Comparison of ENCODE assay signal across 20 cellular contexts in the genomic region with DNA sequence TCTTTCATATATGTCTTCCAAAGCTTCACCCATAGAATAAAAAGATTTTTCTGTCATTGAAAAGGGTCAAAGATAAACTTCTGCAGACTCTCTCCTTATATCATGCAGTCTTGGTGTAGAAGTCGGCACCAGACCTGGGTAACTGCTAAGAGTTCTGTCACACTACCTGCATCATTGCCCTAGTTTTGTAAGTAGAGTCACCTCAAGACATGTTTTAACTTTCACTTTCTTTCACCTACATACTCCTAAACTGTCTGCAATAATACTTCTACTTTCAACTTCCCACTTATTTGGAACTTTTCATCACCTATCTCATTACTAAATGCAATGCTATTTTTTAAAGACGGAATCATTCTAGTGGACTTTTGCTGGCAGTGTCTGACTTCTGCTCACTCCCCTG.
DNase-seq lines count a peak whose midpoint lies in the region; ATAC-seq and TF ChIP-seq lines count a peak whose summit lies in the region.
"Had no signal": no experiment of that assay in that cellular context is flagged by ENCODE, and none has a peak within 500 bp of the region (broad histone marks: within the 10 kb centered on the region; RNA-seq: fewer than 3 reads in every experiment).

No MANE protein-coding gene starts in this region.

- H3K79me2 ChIP-seq in GM23338 (replicated peaks; ENCODE audit: insufficient read depth) (no peaks in the 10 kb centered on the region), Loucy (ENCODE audit: insufficient read depth, low read length) (no peaks in the 10 kb centered on the region)

- DNase-seq in GM23338 (ENCODE audit: low spot score): no peak
- DNase-seq in GDM1 (lab: John Stamatoyannopoulos, UW): no peak
- no peak for DNase-seq in G401 (ENCODE audit: low spot score)
- no peak for DNase-seq in NCI-H345 (lab: John Stamatoyannopoulos, UW)
- DNase-seq: CD4-positive, CD25-positive, alpha-beta regulatory T cell; EL; KG1; MV-4-11; NCI-H1105 treated with DMSO at 0.1 percent for 48 hours; NCI-H2081; NCI-H2171; NCI-H526; PC-3; RPMI8226; SHP77; T1000 had no signal

- H3K4me1 ChIP-seq in GM23338 (ENCODE audit: insufficient read depth) (no peaks in the 10 kb centered on the region), Loucy (ENCODE audit: insufficient read depth, low read length, poor library complexity, severe bottlenecking) (no peaks in the 10 kb centered on the region)

- peak overlapping the region; percentile 39; the same call in 1 of the 2 replicates for H2AFZ ChIP-seq in GM23338
- 0 out of 2 replicates have a peak overlapping the region, but pooled peaks have one; percentile 42 for H2AFZ ChIP-seq in Loucy (ENCODE audit: low read length)

- in situ Hi-C loops in G401 (cut with HindIII; ENCODE audit: low sequenced_read_pairs): no loop called here

- H3K4me3 ChIP-seq in GM23338 (no peak overlapping the region), Loucy (ENCODE audit: low read length, poor library complexity, severe bottlenecking) (no peak overlapping the region)

- H3K4me2 ChIP-seq in GM23338 (no peak overlapping the region), Loucy (ENCODE audit: low read depth, low read length, poor library complexity, severe bottlenecking) (peak overlapping the region; percentile 25)

- H3F3A ChIP-seq in GM23338 (replicated peaks; ENCODE audit: low read depth) (no peaks in the 10 kb centered on the region), Loucy (ENCODE audit: low read depth) (no peaks in the 10 kb centered on the region)

- H3K9me3 Mint-ChIP-seq in GM23338: no peaks in the 10 kb centered on the region
- H3K9me3 Mint-ChIP-seq: T-helper 1 cell treated with Interleukin-12 subunit alpha and Interleukin-12 subunit beta and Interleukin-4 antibody, amounts not matched to agents 30 μg/mL and 1 μg/mL, for 36 hours had no signal

- H3K9me3 ChIP-seq in Loucy (ENCODE audit: insufficient read depth, low read depth, low read length): no peaks in the 10 kb centered on the region

- H3K27ac Mint-ChIP-seq in GM23338: no peak overlapping the region
- H3K27ac Mint-ChIP-seq: CD4-positive, CD25-positive, alpha-beta regulatory T cell; T-helper 1 cell treated with Interleukin-12 subunit alpha and Interleukin-12 subunit beta and Interleukin-4 antibody, amounts not matched to agents 30 μg/mL and 1 μg/mL, for 36 hours had no signal

- H3K9ac ChIP-seq in Loucy (ENCODE audit: low read depth, low read length, poor library complexity, severe bottlenecking): no peak overlapping the region

- H3K27me3 ChIP-seq in GM23338 (ENCODE audit: insufficient read depth): no peaks in the 10 kb centered on the region
- H3K27me3 ChIP-seq in Loucy (ENCODE audit: insufficient read depth, low read length, poor library complexity, severe bottlenecking): no peaks in the 10 kb centered on the region

- no peak for TF ChIP-seq CTCF in GM23338 (conservative IDR thresholded peaks at IDR 0.05; ENCODE audit: low read depth in 2 of 2)
- TF ChIP-seq CTCF in Loucy (conservative IDR thresholded peaks at IDR 0.05; ENCODE audit: low read length): no peak

- H4K20me1 ChIP-seq in GM23338 (replicated peaks; ENCODE audit: insufficient read depth): no peaks in the 10 kb centered on the region
- no peaks in the 10 kb centered on the region for H4K20me1 ChIP-seq in Loucy (ENCODE audit: insufficient read depth, low read length, poor library complexity, severe bottlenecking)

- no peaks in the 10 kb centered on the region for H3K36me3 Mint-ChIP-seq in GM23338 (ENCODE audit: low read depth)
- H3K36me3 Mint-ChIP-seq: CD4-positive, CD25-positive, alpha-beta regulatory T cell had no signal

- H3K27ac ChIP-seq in GM23338 (ENCODE audit: low read depth): no peak overlapping the region

- H3K4me3 Mint-ChIP-seq in GM23338: no peak overlapping the region
- H3K4me3 Mint-ChIP-seq: CD4-positive, CD25-positive, alpha-beta regulatory T cell; T-helper 1 cell treated with Interleukin-12 subunit alpha and Interleukin-12 subunit beta and Interleukin-4 antibody, amounts not matched to agents 30 μg/mL and 1 μg/mL, for 36 hours had no signal

- H3K36me3 ChIP-seq in GM23338 (ENCODE audit: insufficient read depth): no peaks in the 10 kb centered on the region
- H3K36me3 ChIP-seq in Loucy (ENCODE audit: insufficient read depth, low read length): no peaks in the 10 kb centered on the region

- H3K9me2 ChIP-seq in GM23338 (ENCODE audit: insufficient read depth) (peaks cover 3% of the 10 kb centered on the region; the same call in 1 of the 2 replicates), Loucy (replicated peaks; ENCODE audit: low read depth, low read length) (no peaks in the 10 kb centered on the region)

- H3K4me1 Mint-ChIP-seq in GM23338: no peaks in the 10 kb centered on the region
- H3K4me1 Mint-ChIP-seq: CD4-positive, CD25-positive, alpha-beta regulatory T cell had no signal

- no peaks in the 10 kb centered on the region for H3K27me3 Mint-ChIP-seq in GM23338 (ENCODE audit: insufficient read depth, low read depth, poor library complexity)
- H3K27me3 Mint-ChIP-seq: CD4-positive, CD25-positive, alpha-beta regulatory T cell had no signal

- peak; percentile 73 for ATAC-seq in GM19351 (IDR thresholded peaks at IDR 0.05; ENCODE audit: unreplicated experiment)
- no peak for ATAC-seq in GM23338
- ATAC-seq in HG02759 (IDR thresholded peaks at IDR 0.05; ENCODE audit: unreplicated experiment): no peak
- ATAC-seq: PC-3 had no signal

TF ChIP-seq in GM23338, 12 proteins besides CTCF, POLR2A, EP300 and RAD21 (continues in another document):
- TF ChIP-seq CREB1 (CRISPR knock-in tag; IDR thresholded peaks at IDR 0.05; ENCODE audit: low read depth) (no peak), EZH2 (IDR thresholded peaks at IDR 0.05; ENCODE audit: low read depth, unreplicated experiment) (no peak), NANOG (IDR thresholded peaks at IDR 0.05; ENCODE audit: borderline replicate concordance) (no peak), EZH2phosphoT487 (IDR thresholded peaks at IDR 0.05; ENCODE audit: unreplicated experiment) (no peak), ZNF114 (CRISPR knock-in tag; IDR thresholded peaks at IDR 0.05) (no peak)
- TF ChIP-seq, protein P1, sequence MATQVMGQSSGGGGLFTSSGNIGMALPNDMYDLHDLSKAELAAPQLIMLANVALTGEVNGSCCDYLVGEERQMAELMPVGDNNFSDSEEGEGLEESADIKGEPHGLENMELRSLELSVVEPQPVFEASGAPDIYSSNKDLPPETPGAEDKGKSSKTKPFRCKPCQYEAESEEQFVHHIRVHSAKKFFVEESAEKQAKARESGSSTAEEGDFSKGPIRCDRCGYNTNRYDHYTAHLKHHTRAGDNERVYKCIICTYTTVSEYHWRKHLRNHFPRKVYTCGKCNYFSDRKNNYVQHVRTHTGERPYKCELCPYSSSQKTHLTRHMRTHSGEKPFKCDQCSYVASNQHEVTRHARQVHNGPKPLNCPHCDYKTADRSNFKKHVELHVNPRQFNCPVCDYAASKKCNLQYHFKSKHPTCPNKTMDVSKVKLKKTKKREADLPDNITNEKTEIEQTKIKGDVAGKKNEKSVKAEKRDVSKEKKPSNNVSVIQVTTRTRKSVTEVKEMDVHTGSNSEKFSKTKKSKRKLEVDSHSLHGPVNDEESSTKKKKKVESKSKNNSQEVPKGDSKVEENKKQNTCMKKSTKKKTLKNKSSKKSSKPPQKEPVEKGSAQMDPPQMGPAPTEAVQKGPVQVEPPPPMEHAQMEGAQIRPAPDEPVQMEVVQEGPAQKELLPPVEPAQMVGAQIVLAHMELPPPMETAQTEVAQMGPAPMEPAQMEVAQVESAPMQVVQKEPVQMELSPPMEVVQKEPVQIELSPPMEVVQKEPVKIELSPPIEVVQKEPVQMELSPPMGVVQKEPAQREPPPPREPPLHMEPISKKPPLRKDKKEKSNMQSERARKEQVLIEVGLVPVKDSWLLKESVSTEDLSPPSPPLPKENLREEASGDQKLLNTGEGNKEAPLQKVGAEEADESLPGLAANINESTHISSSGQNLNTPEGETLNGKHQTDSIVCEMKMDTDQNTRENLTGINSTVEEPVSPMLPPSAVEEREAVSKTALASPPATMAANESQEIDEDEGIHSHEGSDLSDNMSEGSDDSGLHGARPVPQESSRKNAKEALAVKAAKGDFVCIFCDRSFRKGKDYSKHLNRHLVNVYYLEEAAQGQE (IDR thresholded peaks at IDR 0.05; ENCODE audit: unreplicated experiment): no peak
